In genomic region chr6:22072939-22073338, GRCh38 we compare ENCODE assay signal across 23 cellular contexts.
DNase-seq lines count a peak whose midpoint lies in the region; ATAC-seq, FAIRE-seq and TF ChIP-seq lines count a peak whose summit lies in the region.
"Had no signal": no experiment of that assay in that cellular context is flagged by ENCODE, and none has a peak within 500 bp of the region (broad histone marks: within the 10 kb centered on the region; RNA-seq: fewer than 3 reads in every experiment).

No MANE protein-coding gene starts in this region.

- H3K9me3 ChIP-seq in GM12878 (replicated peaks; ENCODE audit: control insufficient read depth, insufficient read depth, low read length) = no peaks in the 10 kb centered on the region; the same call in 2 of the 3 replicates
- H3K9me3 ChIP-seq in Caco-2 = no peaks in the 10 kb centered on the region
- H3K9me3 ChIP-seq: HAP-1, heart right ventricle, ovary, Peyer's patch, tibial artery had no signal

- H3K27ac ChIP-seq in GM12878 (ENCODE audit: control insufficient read depth, insufficient read depth) = no peak overlapping the region
- H3K27ac ChIP-seq: Peyer's patch had no signal

- no peak overlapping the region for H3K9ac ChIP-seq in GM12878 (ENCODE audit: control insufficient read depth, insufficient read depth, low read length)

- DNase-seq in NCI-H2171 treated with DMSO at 0.1 percent for 48 hours (lab: John Stamatoyannopoulos, UW) (peak; percentile 13), NCI-H2171 (lab: John Stamatoyannopoulos, UW) (no peak), NCI-H1105 (lab: John Stamatoyannopoulos, UW) (peak; percentile 21), GM12878 (ENCODE audit: low read depth, low spot score) (no peak), osteocyte (ENCODE audit: extremely low spot score, unreplicated experiment) (no peak), amygdala (lab: John Stamatoyannopoulos, UW) (no peak), activated gamma-delta T cell treated with Interleukin-2 at 50 U/mL for 16 hours (no peak), Caco-2 (no peak)
- DNase-seq: 8988T; activated CD4-positive, CD25-positive, alpha-beta regulatory T cell treated with anti-CD3 and anti-CD28 coated beads, Interleukin-2, amount 50 U/mL, for 72 hours; activated naive CD4-positive, alpha-beta T cell treated with Interleukin-2 at 50 U/mL for 16 hours; CD4-positive, CD25-positive, alpha-beta regulatory T cell; erythroblast; heart right ventricle; NCI-H1417; NCI-H510A treated with DMSO at 0.1 percent for 48 hours; ovary; Peyer's patch; tibial artery had no signal

- H3K27me3 ChIP-seq in GM12878 (replicated peaks in 1 of 2; ENCODE audit: control insufficient read depth in 2 of 2, insufficient read depth in 2 of 2, low read length in 1 of 2) (no peaks in the 10 kb centered on the region), Caco-2 (replicated peaks; ENCODE audit: control insufficient read depth, insufficient read depth, low read length) (no peaks in the 10 kb centered on the region)
- H3K27me3 ChIP-seq: heart right ventricle, ovary, Peyer's patch, tibial artery had no signal

- POLR2A ChIA-PET in GM12878 (lab: Charles Lee) = no interaction called here
- POLR2A ChIA-PET in Caco-2 (lab: Charles Lee) = no interaction called here

- H3K4me3 ChIP-seq in GM12878 = no peak overlapping the region
- H3K4me3 ChIP-seq in Caco-2 (ENCODE audit: low read depth, low read length) = no peak overlapping the region
- H3K4me3 ChIP-seq: HAP-1, heart right ventricle, ovary, Peyer's patch, tibial artery had no signal

- H3K4me1 Mint-ChIP-seq in osteocyte (ENCODE audit: unreplicated experiment) = peaks cover 39% of the 10 kb centered on the region
- H3K4me1 Mint-ChIP-seq in Caco-2 (ENCODE audit: low read depth, unreplicated experiment) = no peaks in the 10 kb centered on the region
- H3K4me1 Mint-ChIP-seq: CD4-positive, CD25-positive, alpha-beta regulatory T cell; stimulated activated effector memory CD8-positive, alpha-beta T cell treated with anti-CD3 and anti-CD28 coated beads, Interleukin-12 subunit alpha, Interleukin-12 subunit beta, amount 100 ng/mL, for 72 hours had no signal

- H2AFZ ChIP-seq in GM12878 (ENCODE audit: control insufficient read depth, low read depth, low read length) = peak overlapping the region; percentile 25; the same call in 1 of the 2 replicates

- no peak for TF ChIP-seq CTCF in GM12878 (IDR thresholded peaks at IDR 0.05 in 2 of 3, conservative IDR thresholded peaks at IDR 0.05 in 1 of 3; ENCODE audit: control insufficient read depth in 2 of 3, extremely low read depth in 1 of 3, insufficient read depth in 1 of 3, low read depth in 3 of 3, low read length in 3 of 3)
- TF ChIP-seq CTCF in osteocyte (IDR thresholded peaks at IDR 0.05) = no peak
- no peak for TF ChIP-seq CTCF in Caco-2 (IDR thresholded peaks at IDR 0.05; ENCODE audit: insufficient read depth in 1 of 2, low read depth in 1 of 2, low read length in 1 of 2, severe bottlenecking in 1 of 2, unreplicated experiment in 1 of 2)

- in situ Hi-C loops in GM12878 (cut with MboI) = no loop called here

- no TSS peak for BruUV-seq in GM12878 (replicated peaks; lab: Mats Ljungman, UMichigan)
- BruUV-seq in Caco-2 (replicated peaks; lab: Mats Ljungman, UMichigan) = no TSS peak

- H3K36me3 ChIP-seq in GM12878 (ENCODE audit: control insufficient read depth in 2 of 2, insufficient read depth in 2 of 2, low read length in 1 of 2) = no peaks in the 10 kb centered on the region
- H3K36me3 ChIP-seq in Caco-2 (ENCODE audit: control insufficient read depth, insufficient read depth, low read length) = no peaks in the 10 kb centered on the region
- H3K36me3 ChIP-seq: HAP-1, heart right ventricle, ovary, Peyer's patch, tibial artery had no signal

- intact Hi-C loops in GM12878 (cut with micrococcal nuclease; ENCODE audit: unreplicated experiment) (no loop called here), Caco-2 (cut with micrococcal nuclease; ENCODE audit: unreplicated experiment) (no loop called here)

- H3K4me3 Mint-ChIP-seq in osteocyte (ENCODE audit: unreplicated experiment) (no peak overlapping the region), Caco-2 (ENCODE audit: unreplicated experiment) (no peak overlapping the region)
- H3K4me3 Mint-ChIP-seq: CD4-positive, CD25-positive, alpha-beta regulatory T cell; dendritic cell treated with granulocyte-macrophage colony-stimulating factor and Interleukin-4, amounts not matched to agents 40 ng/mL and 50 ng/mL, for 4 days; stimulated activated effector memory CD8-positive, alpha-beta T cell treated with anti-CD3 and anti-CD28 coated beads, Interleukin-12 subunit alpha, Interleukin-12 subunit beta, amount 100 ng/mL, for 72 hours had no signal

- no peak for ATAC-seq in GM12878
- ATAC-seq: HepG2; stimulated activated effector memory CD8-positive, alpha-beta T cell treated with anti-CD3 and anti-CD28 coated beads, Interleukin-12 subunit alpha, Interleukin-12 subunit beta, amount 100 ng/mL, for 72 hours had no signal

- H3K36me3 Mint-ChIP-seq in osteocyte (ENCODE audit: unreplicated experiment) = no peaks in the 10 kb centered on the region
- H3K36me3 Mint-ChIP-seq in Caco-2 (ENCODE audit: insufficient read depth, unreplicated experiment) = no peaks in the 10 kb centered on the region
- H3K36me3 Mint-ChIP-seq: CD4-positive, CD25-positive, alpha-beta regulatory T cell; stimulated activated effector memory CD8-positive, alpha-beta T cell treated with anti-CD3 and anti-CD28 coated beads, Interleukin-12 subunit alpha, Interleukin-12 subunit beta, amount 100 ng/mL, for 72 hours had no signal

- H3K27ac Mint-ChIP-seq in osteocyte (ENCODE audit: unreplicated experiment) = peak overlapping the region; percentile 90
- H3K27ac Mint-ChIP-seq in Caco-2 (ENCODE audit: unreplicated experiment) = no peak overlapping the region
- H3K27ac Mint-ChIP-seq: CD4-positive, CD25-positive, alpha-beta regulatory T cell; dendritic cell treated with granulocyte-macrophage colony-stimulating factor and Interleukin-4, amounts not matched to agents 40 ng/mL and 50 ng/mL, for 4 days; stimulated activated effector memory CD8-positive, alpha-beta T cell treated with anti-CD3 and anti-CD28 coated beads, Interleukin-12 subunit alpha, Interleukin-12 subunit beta, amount 100 ng/mL, for 72 hours had no signal

- TF ChIP-seq POLR2A in GM12878 (IDR thresholded peaks at IDR 0.05; ENCODE audit: low read depth, low read length) = no peak

- SMC1A ChIA-PET in GM12878 (lab: Charles Lee; ENCODE audit: uncharacterized antibody, unreplicated experiment) = interaction anchor here (0.9 to 1.4 kb wide), 2 partner anchors 13 to 47 kb away, joined by 3 read pairs; no protein-coding TSS in a partner anchor

- RAD21 ChIA-PET in GM12878 (lab: Charles Lee; ENCODE audit: unreplicated experiment) = no interaction called here

- H3K9me3 Mint-ChIP-seq in osteocyte (ENCODE audit: unreplicated experiment) = no peaks in the 10 kb centered on the region
- no peaks in the 10 kb centered on the region for H3K9me3 Mint-ChIP-seq in Caco-2 (ENCODE audit: unreplicated experiment)
- H3K9me3 Mint-ChIP-seq: dendritic cell treated with granulocyte-macrophage colony-stimulating factor and Interleukin-4, amounts not matched to agents 40 ng/mL and 50 ng/mL, for 4 days had no signal

- CTCF ChIA-PET in GM12878 (lab: Yijun Ruan, JAX) = interaction anchor here (0.8 kb wide), 2 partner anchors 9 to 76 kb away, joined by 3 read pairs; no protein-coding TSS in a partner anchor
- CTCF ChIA-PET in Caco-2 (lab: Charles Lee) = no interaction called here

- H3K27me3 Mint-ChIP-seq in osteocyte (ENCODE audit: unreplicated experiment) (no peaks in the 10 kb centered on the region), Caco-2 (ENCODE audit: insufficient read depth, unreplicated experiment) (no peaks in the 10 kb centered on the region)
- H3K27me3 Mint-ChIP-seq: dendritic cell treated with granulocyte-macrophage colony-stimulating factor and Interleukin-4, amounts not matched to agents 40 ng/mL and 50 ng/mL, for 4 days had no signal

- no peaks in the 10 kb centered on the region for H3K79me2 ChIP-seq in GM12878 (ENCODE audit: control insufficient read depth, insufficient read depth, low read length)

- H4K20me1 ChIP-seq in GM12878 (ENCODE audit: control insufficient read depth, insufficient read depth) = no peaks in the 10 kb centered on the region

- H3K4me1 ChIP-seq in GM12878 (ENCODE audit: control insufficient read depth, insufficient read depth, low read length) (peaks cover 5% of the 10 kb centered on the region), Caco-2 (no peaks in the 10 kb centered on the region)
- H3K4me1 ChIP-seq: HAP-1, Peyer's patch had no signal

- H3K4me2 ChIP-seq in GM12878 (ENCODE audit: control insufficient read depth, insufficient read depth) = no peak overlapping the region

- no peak for TF ChIP-seq EP300 in GM12878 (IDR thresholded peaks at IDR 0.05; ENCODE audit: borderline replicate concordance in 1 of 2, control insufficient read depth in 1 of 2, low read depth in 2 of 2, low read length in 2 of 2)

- TF ChIP-seq RAD21 in GM12878 (IDR thresholded peaks at IDR 0.05; ENCODE audit: insufficient read depth, low read depth, low read length) = no peak

- FAIRE-seq in GM12878 (lab: Jason Lieb, UNC) = no peak
- FAIRE-seq: HepG2 had no signal

TF ChIP-seq in GM12878, 131 proteins besides CTCF, POLR2A, EP300 and RAD21 (continues in another document):
- TF ChIP-seq YY1 (IDR thresholded peaks at IDR 0.05; ENCODE audit: low read depth, low read length) = no peak
- no peak for TF ChIP-seq IRF3 (IDR thresholded peaks at IDR 0.05)
- no peak for TF ChIP-seq KDM1A (IDR thresholded peaks at IDR 0.05; ENCODE audit: borderline replicate concordance)

Comparison
In these comparisons a context has a peak if more than half of its experiments do, and no peak if none do; other contexts are left out.
1. DNase-seq: peak in NCI-H2171 treated with DMSO at 0.1 percent for 48 hours (single experiment) and NCI-H1105 (single experiment); none in NCI-H2171 (single experiment), GM12878 (single experiment), osteocyte (single experiment), amygdala (0 of 56), activated gamma-delta T cell treated with Interleukin-2 at 50 U/mL for 16 hours (single experiment) and Caco-2 (0 of 2).